In the genomic region with DNA sequence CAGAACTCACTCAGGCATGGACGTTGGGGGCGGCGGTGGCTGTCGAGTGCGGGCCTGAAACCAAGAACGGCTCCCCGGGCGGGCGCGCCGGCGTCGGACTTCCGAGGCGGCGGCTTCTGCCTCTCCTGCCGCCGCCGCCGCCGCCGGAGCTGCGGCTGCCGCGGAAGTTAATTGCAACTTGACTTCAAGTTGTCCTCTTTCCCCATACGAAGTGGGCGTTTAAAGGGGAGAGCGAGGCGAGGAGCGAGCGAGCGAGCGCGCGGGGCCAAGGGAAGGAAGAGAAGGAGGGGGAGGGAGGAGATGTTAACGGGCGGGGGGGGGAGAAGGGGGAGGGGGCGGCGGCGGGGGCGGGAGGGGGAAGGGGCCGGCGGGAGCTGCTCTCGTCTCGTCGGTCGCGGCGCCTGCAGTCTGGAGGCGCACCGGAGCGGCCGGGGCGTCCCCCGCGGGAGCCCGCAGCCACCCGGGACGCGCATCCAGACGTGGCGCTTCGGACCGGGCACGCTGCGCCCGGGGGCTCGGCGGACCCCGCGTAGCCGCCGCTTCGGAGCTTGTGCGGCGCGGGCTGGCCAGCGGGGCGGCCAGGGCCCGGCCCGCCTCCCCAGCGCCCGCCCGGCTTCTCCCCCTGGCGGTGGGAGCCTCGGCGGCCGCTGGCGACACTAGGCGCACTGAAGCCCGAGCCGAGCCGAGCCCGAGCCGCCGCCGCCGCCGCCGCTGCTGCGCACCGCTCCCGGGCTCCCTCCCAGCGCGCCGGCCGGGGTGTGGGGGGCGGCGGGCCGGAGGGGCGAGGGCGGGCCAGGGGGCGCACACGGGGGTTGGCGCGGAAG, we compare ENCODE assay signal across 8 cellular contexts. TPM values are rescaled to one million over a fixed set of nuclear protein-coding genes. Genes with fewer than 3 reads are reported as not detected.
DNase-seq lines count a peak whose midpoint lies in the region; ATAC-seq, FAIRE-seq and TF ChIP-seq lines count a peak whose summit lies in the region.

No MANE protein-coding gene starts in this region.

- H3K9me3 ChIP-seq in astrocyte (ENCODE audit: insufficient read depth, low read depth, low read length) = no peaks in the 10 kb centered on the region
- no peaks in the 10 kb centered on the region for H3K9me3 ChIP-seq in iPS-15b (ENCODE audit: control insufficient read depth, insufficient read depth, low read length)

- TF ChIP-seq EP300 in Ishikawa (IDR thresholded peaks at IDR 0.05; ENCODE audit: borderline replicate concordance) = no peak

- H3K4me1 ChIP-seq in astrocyte (ENCODE audit: insufficient read depth, low read length) (peaks cover 14% of the 10 kb centered on the region), iPS-15b (ENCODE audit: control insufficient read depth, insufficient read depth, low read length) (peaks cover 7% of the 10 kb centered on the region)

- ATAC-seq in GM21447 (IDR thresholded peaks at IDR 0.05; ENCODE audit: unreplicated experiment) = peak; percentile 83

- H3K36me3 ChIP-seq in astrocyte (ENCODE audit: insufficient read depth, low read length) = no peaks in the 10 kb centered on the region
- no peaks in the 10 kb centered on the region for H3K36me3 ChIP-seq in iPS-15b (ENCODE audit: control insufficient read depth, insufficient read depth, low read length)

- no peaks in the 10 kb centered on the region for H3K27me3 Mint-ChIP-seq in T-helper 1 cell treated with Interleukin-12 subunit alpha and Interleukin-12 subunit beta and Interleukin-4 antibody, amounts not matched to agents 30 μg/mL and 1 μg/mL, for 36 hours (ENCODE audit: low read depth)
- peaks cover 20% of the 10 kb centered on the region for H3K27me3 Mint-ChIP-seq in astrocyte (ENCODE audit: low read depth, unreplicated experiment)

- no peak for TF ChIP-seq RAD21 in Ishikawa (IDR thresholded peaks at IDR 0.05; ENCODE audit: low read depth)

- TF ChIP-seq CTCF in astrocyte (IDR thresholded peaks at IDR 0.05; ENCODE audit: insufficient read depth, low read depth, low read length) = no peak

- H3K4me3 ChIP-seq in astrocyte (ENCODE audit: insufficient read depth, low read depth, low read length) (peak overlapping the region; percentile 70), iPS-15b (ENCODE audit: low read depth, low read length) (peak overlapping the region; percentile 83), skin epidermis (peak overlapping the region; percentile 30 to 61 (median 44))

- H3K27ac ChIP-seq in astrocyte (ENCODE audit: low read depth, low read length) (no peak overlapping the region), skin epidermis (peak overlapping the region in 14 of 21 experiments; percentile 11 to 78 (median 57))

- peak overlapping the region; percentile 98 for H3K4me2 ChIP-seq in astrocyte (ENCODE audit: low read length)

- peak; percentile 63 for DNase-seq in DMS53 (lab: John Stamatoyannopoulos, UW)
- DNase-seq in astrocyte (ENCODE audit: low read depth) = no peak
- no peak for DNase-seq in occipital lobe (lab: John Stamatoyannopoulos, UW)

- H3K9ac ChIP-seq in astrocyte (ENCODE audit: low read length) (peak overlapping the region; percentile 65), iPS-15b (ENCODE audit: low read depth, low read length) (peak overlapping the region; percentile 18)

- peaks cover 61% of the 10 kb centered on the region for H3K36me3 Mint-ChIP-seq in T-helper 1 cell treated with Interleukin-12 subunit alpha and Interleukin-12 subunit beta and Interleukin-4 antibody, amounts not matched to agents 30 μg/mL and 1 μg/mL, for 36 hours (ENCODE audit: low read depth)
- H3K36me3 Mint-ChIP-seq in astrocyte (ENCODE audit: low read depth, unreplicated experiment) = no peaks in the 10 kb centered on the region

- H3K27ac Mint-ChIP-seq in T-helper 1 cell treated with Interleukin-12 subunit alpha and Interleukin-12 subunit beta and Interleukin-4 antibody, amounts not matched to agents 30 μg/mL and 1 μg/mL, for 36 hours = peak overlapping the region; percentile 89
- no peak overlapping the region for H3K27ac Mint-ChIP-seq in astrocyte (ENCODE audit: unreplicated experiment)

- no peak for FAIRE-seq in astrocyte (lab: Jason Lieb, UNC)

- peaks cover 29% of the 10 kb centered on the region for H3K27me3 ChIP-seq in astrocyte (ENCODE audit: insufficient read depth, low read length)
- peaks cover 28% of the 10 kb centered on the region for H3K27me3 ChIP-seq in iPS-15b (ENCODE audit: control insufficient read depth, insufficient read depth, low read length)

- peak overlapping the region; percentile 97 for H3K4me3 Mint-ChIP-seq in T-helper 1 cell treated with Interleukin-12 subunit alpha and Interleukin-12 subunit beta and Interleukin-4 antibody, amounts not matched to agents 30 μg/mL and 1 μg/mL, for 36 hours
- H3K4me3 Mint-ChIP-seq in astrocyte (ENCODE audit: unreplicated experiment) = peak overlapping the region; percentile 89

- H3K79me2 ChIP-seq in astrocyte (ENCODE audit: insufficient read depth, low read length) = no peaks in the 10 kb centered on the region

- peak overlapping the region; percentile 93 for H2AFZ ChIP-seq in astrocyte (ENCODE audit: low read depth, low read length)

- H3K9me3 Mint-ChIP-seq in T-helper 1 cell treated with Interleukin-12 subunit alpha and Interleukin-12 subunit beta and Interleukin-4 antibody, amounts not matched to agents 30 μg/mL and 1 μg/mL, for 36 hours = peaks cover 18% of the 10 kb centered on the region
- peaks cover 5% of the 10 kb centered on the region for H3K9me3 Mint-ChIP-seq in astrocyte (ENCODE audit: unreplicated experiment)

- H4K20me1 ChIP-seq in astrocyte (ENCODE audit: insufficient read depth, low read length) = peaks cover 3% of the 10 kb centered on the region

- H3K4me1 Mint-ChIP-seq in T-helper 1 cell treated with Interleukin-12 subunit alpha and Interleukin-12 subunit beta and Interleukin-4 antibody, amounts not matched to agents 30 μg/mL and 1 μg/mL, for 36 hours (ENCODE audit: low read depth) = peaks cover 38% of the 10 kb centered on the region
- peaks cover 11% of the 10 kb centered on the region for H3K4me1 Mint-ChIP-seq in astrocyte (ENCODE audit: low read depth, unreplicated experiment)

TF ChIP-seq in Ishikawa, 13 proteins besides CTCF, POLR2A, EP300 and RAD21:
- TF ChIP-seq, protein P1, sequence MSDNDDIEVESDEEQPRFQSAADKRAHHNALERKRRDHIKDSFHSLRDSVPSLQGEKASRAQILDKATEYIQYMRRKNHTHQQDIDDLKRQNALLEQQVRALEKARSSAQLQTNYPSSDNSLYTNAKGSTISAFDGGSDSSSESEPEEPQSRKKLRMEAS (IDR thresholded peaks at IDR 0.05) = 0 out of 2 replicates have a peak, but pooled peaks have one; percentile 31
- TF ChIP-seq CEBPB (IDR thresholded peaks at IDR 0.05) (no peak), TCF12 (IDR thresholded peaks at IDR 0.05; ENCODE audit: low read depth) (no peak), FOXM1 (IDR thresholded peaks at IDR 0.05; ENCODE audit: borderline replicate concordance, low read depth) (no peak)

RNA-seq across cellular contexts. Expression of a gene that starts 19.7 kb away (rescaled TPM):
- 17.7 and 18.0 TPM in 2 replicates for total RNA-seq in astrocyte
- 166 TPM for total RNA-seq in occipital lobe
